1 cellular context compared by ENCODE assay signal in genomic region chr16:54040480-54040879, GRCh38.
TF ChIP-seq lines count a peak whose summit lies in the region.

No MANE protein-coding gene starts in this region.

TF ChIP-seq in HepG2, 621 proteins besides CTCF, POLR2A, EP300 and RAD21 (continued from another document and continues in another):
- TF ChIP-seq, protein P1, sequence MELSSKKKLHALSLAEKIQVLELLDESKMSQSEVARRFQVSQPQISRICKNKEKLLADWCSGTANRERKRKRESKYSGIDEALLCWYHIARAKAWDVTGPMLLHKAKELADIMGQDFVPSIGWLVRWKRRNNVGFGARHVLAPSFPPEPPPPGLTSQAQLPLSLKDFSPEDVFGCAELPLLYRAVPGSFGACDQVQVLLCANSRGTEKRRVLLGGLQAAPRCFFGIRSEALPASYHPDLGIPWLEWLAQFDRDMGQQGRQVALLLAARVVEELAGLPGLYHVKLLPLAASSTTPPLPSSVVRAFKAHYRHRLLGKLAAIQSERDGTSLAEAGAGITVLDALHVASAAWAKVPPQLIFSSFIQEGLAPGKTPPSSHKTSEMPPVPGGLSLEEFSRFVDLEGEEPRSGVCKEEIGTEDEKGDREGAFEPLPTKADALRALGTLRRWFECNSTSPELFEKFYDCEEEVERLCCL (CRISPR knock-in tag; IDR thresholded peaks at IDR 0.05; ENCODE audit: borderline replicate concordance) = no peak
- TF ChIP-seq CENPX (CRISPR knock-in tag; IDR thresholded peaks at IDR 0.05) = no peak
- TF ChIP-seq GLMP (CRISPR knock-in tag; IDR thresholded peaks at IDR 0.05; ENCODE audit: borderline replicate concordance) = no peak
- no peak for TF ChIP-seq ISL2 (CRISPR knock-in tag; IDR thresholded peaks at IDR 0.05)
- TF ChIP-seq ZNF121 (CRISPR knock-in tag; IDR thresholded peaks at IDR 0.05) = no peak
- no peak for TF ChIP-seq ZNF20 (CRISPR knock-in tag; IDR thresholded peaks at IDR 0.05)
- no peak for TF ChIP-seq RBM22 (optimal IDR thresholded peaks at IDR 0.05; ENCODE audit: low read length)
- TF ChIP-seq ZNF577 (CRISPR knock-in tag; IDR thresholded peaks at IDR 0.05; ENCODE audit: borderline replicate concordance, low read depth) = no peak
- no peak for TF ChIP-seq KDM5B (CRISPR knock-in tag; IDR thresholded peaks at IDR 0.05; ENCODE audit: borderline replicate concordance)
- TF ChIP-seq ZNF800 (CRISPR knock-in tag; IDR thresholded peaks at IDR 0.05) = no peak
- TF ChIP-seq ELK4 (CRISPR knock-in tag; IDR thresholded peaks at IDR 0.05; ENCODE audit: borderline replicate concordance) = no peak
- no peak for TF ChIP-seq ZNF143 (CRISPR knock-in tag; IDR thresholded peaks at IDR 0.05)
- TF ChIP-seq, protein P2, sequence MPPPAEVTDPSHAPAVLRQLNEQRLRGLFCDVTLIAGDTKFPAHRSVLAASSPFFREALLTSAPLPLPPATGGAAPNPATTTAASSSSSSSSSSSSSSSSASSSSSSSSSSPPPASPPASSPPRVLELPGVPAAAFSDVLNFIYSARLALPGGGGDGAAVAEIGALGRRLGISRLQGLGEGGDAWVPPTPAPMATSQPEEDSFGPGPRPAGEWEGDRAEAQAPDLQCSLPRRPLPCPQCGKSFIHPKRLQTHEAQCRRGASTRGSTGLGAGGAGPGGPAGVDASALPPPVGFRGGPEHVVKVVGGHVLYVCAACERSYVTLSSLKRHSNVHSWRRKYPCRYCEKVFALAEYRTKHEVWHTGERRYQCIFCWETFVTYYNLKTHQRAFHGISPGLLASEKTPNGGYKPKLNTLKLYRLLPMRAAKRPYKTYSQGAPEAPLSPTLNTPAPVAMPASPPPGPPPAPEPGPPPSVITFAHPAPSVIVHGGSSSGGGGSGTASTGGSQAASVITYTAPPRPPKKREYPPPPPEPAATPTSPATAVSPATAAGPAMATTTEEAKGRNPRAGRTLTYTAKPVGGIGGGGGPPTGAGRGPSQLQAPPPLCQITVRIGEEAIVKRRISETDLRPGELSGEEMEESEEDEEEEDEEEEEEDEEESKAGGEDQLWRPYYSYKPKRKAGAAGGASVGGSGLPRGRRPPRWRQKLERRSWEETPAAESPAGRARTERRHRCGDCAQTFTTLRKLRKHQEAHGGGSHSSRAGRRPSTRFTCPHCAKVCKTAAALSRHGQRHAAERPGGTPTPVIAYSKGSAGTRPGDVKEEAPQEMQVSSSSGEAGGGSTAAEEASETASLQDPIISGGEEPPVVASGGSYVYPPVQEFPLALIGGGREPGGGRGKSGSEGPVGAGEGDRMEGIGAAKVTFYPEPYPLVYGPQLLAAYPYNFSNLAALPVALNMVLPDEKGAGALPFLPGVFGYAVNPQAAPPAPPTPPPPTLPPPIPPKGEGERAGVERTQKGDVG (CRISPR knock-in tag; IDR thresholded peaks at IDR 0.05; ENCODE audit: borderline replicate concordance) = no peak
- no peak for TF ChIP-seq ZNF549 (CRISPR knock-in tag; IDR thresholded peaks at IDR 0.05)
- TF ChIP-seq RFX5 (IDR thresholded peaks at IDR 0.05; ENCODE audit: low read depth, low read length) = no peak
- peak; percentile 78 for TF ChIP-seq HOXA3 (CRISPR knock-in tag; IDR thresholded peaks at IDR 0.05)
- TF ChIP-seq KDM5A (IDR thresholded peaks at IDR 0.05; ENCODE audit: borderline replicate concordance, low read length) = no peak
- TF ChIP-seq IRF2 (CRISPR knock-in tag; IDR thresholded peaks at IDR 0.05) = 0 out of 2 replicates have a peak, but pooled peaks have one; percentile 61
- TF ChIP-seq ELF1 (CRISPR knock-in tag; IDR thresholded peaks at IDR 0.05) = peak; percentile 73
- TF ChIP-seq, protein P3, sequence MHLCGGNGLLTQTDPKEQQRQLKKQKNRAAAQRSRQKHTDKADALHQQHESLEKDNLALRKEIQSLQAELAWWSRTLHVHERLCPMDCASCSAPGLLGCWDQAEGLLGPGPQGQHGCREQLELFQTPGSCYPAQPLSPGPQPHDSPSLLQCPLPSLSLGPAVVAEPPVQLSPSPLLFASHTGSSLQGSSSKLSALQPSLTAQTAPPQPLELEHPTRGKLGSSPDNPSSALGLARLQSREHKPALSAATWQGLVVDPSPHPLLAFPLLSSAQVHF (CRISPR knock-in tag; IDR thresholded peaks at IDR 0.05) = no peak
- no peak for TF ChIP-seq ZSCAN29 (CRISPR knock-in tag; conservative IDR thresholded peaks at IDR 0.05)
- no peak for TF ChIP-seq SAFB2 (CRISPR knock-in tag; IDR thresholded peaks at IDR 0.05; ENCODE audit: borderline replicate concordance, low read depth)
- TF ChIP-seq, protein P4, sequence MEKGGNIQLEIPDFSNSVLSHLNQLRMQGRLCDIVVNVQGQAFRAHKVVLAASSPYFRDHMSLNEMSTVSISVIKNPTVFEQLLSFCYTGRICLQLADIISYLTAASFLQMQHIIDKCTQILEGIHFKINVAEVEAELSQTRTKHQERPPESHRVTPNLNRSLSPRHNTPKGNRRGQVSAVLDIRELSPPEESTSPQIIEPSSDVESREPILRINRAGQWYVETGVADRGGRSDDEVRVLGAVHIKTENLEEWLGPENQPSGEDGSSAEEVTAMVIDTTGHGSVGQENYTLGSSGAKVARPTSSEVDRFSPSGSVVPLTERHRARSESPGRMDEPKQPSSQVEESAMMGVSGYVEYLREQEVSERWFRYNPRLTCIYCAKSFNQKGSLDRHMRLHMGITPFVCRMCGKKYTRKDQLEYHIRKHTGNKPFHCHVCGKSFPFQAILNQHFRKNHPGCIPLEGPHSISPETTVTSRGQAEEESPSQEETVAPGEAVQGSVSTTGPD (CRISPR knock-in tag; IDR thresholded peaks at IDR 0.05) = no peak
- TF ChIP-seq ZNF354B (CRISPR knock-in tag; IDR thresholded peaks at IDR 0.05) = no peak
- TF ChIP-seq ZSCAN20 (CRISPR knock-in tag; IDR thresholded peaks at IDR 0.05; ENCODE audit: borderline replicate concordance) = no peak
- TF ChIP-seq NFRKB (IDR thresholded peaks at IDR 0.05) = no peak
- no peak for TF ChIP-seq GATAD1 (CRISPR knock-in tag; IDR thresholded peaks at IDR 0.05)
- TF ChIP-seq, protein P5, sequence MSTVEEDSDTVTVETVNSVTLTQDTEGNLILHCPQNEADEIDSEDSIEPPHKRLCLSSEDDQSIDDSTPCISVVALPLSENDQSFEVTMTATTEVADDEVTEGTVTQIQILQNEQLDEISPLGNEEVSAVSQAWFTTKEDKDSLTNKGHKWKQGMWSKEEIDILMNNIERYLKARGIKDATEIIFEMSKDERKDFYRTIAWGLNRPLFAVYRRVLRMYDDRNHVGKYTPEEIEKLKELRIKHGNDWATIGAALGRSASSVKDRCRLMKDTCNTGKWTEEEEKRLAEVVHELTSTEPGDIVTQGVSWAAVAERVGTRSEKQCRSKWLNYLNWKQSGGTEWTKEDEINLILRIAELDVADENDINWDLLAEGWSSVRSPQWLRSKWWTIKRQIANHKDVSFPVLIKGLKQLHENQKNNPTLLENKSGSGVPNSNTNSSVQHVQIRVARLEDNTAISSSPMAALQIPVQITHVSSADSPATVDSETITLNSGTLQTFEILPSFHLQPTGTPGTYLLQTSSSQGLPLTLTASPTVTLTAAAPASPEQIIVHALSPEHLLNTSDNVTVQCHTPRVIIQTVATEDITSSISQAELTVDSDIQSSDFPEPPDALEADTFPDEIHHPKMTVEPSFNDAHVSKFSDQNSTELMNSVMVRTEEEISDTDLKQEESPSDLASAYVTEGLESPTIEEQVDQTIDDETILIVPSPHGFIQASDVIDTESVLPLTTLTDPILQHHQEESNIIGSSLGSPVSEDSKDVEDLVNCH (CRISPR knock-in tag; IDR thresholded peaks at IDR 0.05) = no peak
- TF ChIP-seq ZNF17 (CRISPR knock-in tag; IDR thresholded peaks at IDR 0.05) = no peak
- no peak for TF ChIP-seq SP2 (CRISPR knock-in tag; IDR thresholded peaks at IDR 0.05)
- peak; percentile 28; the same call in 1 of the 2 replicates for TF ChIP-seq ZNF878 (CRISPR knock-in tag; IDR thresholded peaks at IDR 0.05)
- TF ChIP-seq SNAI1 (CRISPR knock-in tag; IDR thresholded peaks at IDR 0.05; ENCODE audit: borderline replicate concordance) = no peak
- TF ChIP-seq ZIK1 (CRISPR knock-in tag; IDR thresholded peaks at IDR 0.05; ENCODE audit: borderline replicate concordance, low read depth) = no peak
- TF ChIP-seq WIZ (CRISPR knock-in tag; IDR thresholded peaks at IDR 0.05) = no peak
- no peak for TF ChIP-seq SRSF1 (optimal IDR thresholded peaks at IDR 0.05; ENCODE audit: low read depth, low read length)
- TF ChIP-seq SMAD9 (CRISPR knock-in tag; IDR thresholded peaks at IDR 0.05) = no peak
- peak; percentile 96 for TF ChIP-seq HNF4A (CRISPR knock-in tag; IDR thresholded peaks at IDR 0.05)
- TF ChIP-seq ZBTB44 (CRISPR knock-in tag; IDR thresholded peaks at IDR 0.05) = no peak
- TF ChIP-seq ZNF512 (CRISPR knock-in tag; IDR thresholded peaks at IDR 0.05) = no peak
- no peak for TF ChIP-seq MXD4 (CRISPR knock-in tag; IDR thresholded peaks at IDR 0.05)
- TF ChIP-seq ZNF501 (CRISPR knock-in tag; IDR thresholded peaks at IDR 0.05) = no peak
- TF ChIP-seq YEATS2 (CRISPR knock-in tag; IDR thresholded peaks at IDR 0.05; ENCODE audit: borderline replicate concordance) = no peak
- no peak for TF ChIP-seq TBP (CRISPR knock-in tag; IDR thresholded peaks at IDR 0.05)
- TF ChIP-seq ELF4 (CRISPR knock-in tag; IDR thresholded peaks at IDR 0.05; ENCODE audit: borderline replicate concordance) = no peak
- peak; percentile 58; the same call in 1 of the 2 replicates for TF ChIP-seq TFDP1 (CRISPR knock-in tag; IDR thresholded peaks at IDR 0.05; ENCODE audit: borderline replicate concordance)
- TF ChIP-seq ZNF3 (CRISPR knock-in tag; IDR thresholded peaks at IDR 0.05) = no peak
- TF ChIP-seq CBX1 (IDR thresholded peaks at IDR 0.05; ENCODE audit: low read depth) = no peak
- no peak for TF ChIP-seq KLF11 (CRISPR knock-in tag; IDR thresholded peaks at IDR 0.05)
